Comparison of ENCODE assay signal across 7 cellular contexts in genomic region chr12:88667615-88668014, GRCh38.
DNase-seq lines count a peak whose midpoint lies in the region; ATAC-seq and TF ChIP-seq lines count a peak whose summit lies in the region.
"Not testable (repeated sequence)": the region's sequence is repeated elsewhere in the genome, so short reads cannot be mapped to it uniquely, and the experiment has no call there.

No MANE protein-coding gene starts in this region.

- H4K20me1 ChIP-seq in IMR-90 (ENCODE audit: insufficient read depth, low read length) = not testable (repeated sequence)

- ATAC-seq in IMR-90 (ENCODE audit: low read depth) = peak; percentile 53

- H2BK15ac ChIP-seq in IMR-90 (ENCODE audit: low read depth, low read length); mesenchymal stem cell (ENCODE audit: low read depth, poor library complexity, severe bottlenecking); neuronal stem cell (ENCODE audit: low read length): not testable (repeated sequence)

- intact Hi-C loops in IMR-90 (cut with micrococcal nuclease) = not testable (repeated sequence)

- no CpG with 5 or more reads among the region's 5 CpGs for WGBS in IMR-90 (ENCODE audit: extremely low coverage in 2 of 2, insufficient read length in 1 of 2), 2 experiments
- WGBS in mesenchymal stem cell = 9% methylated on average over 5 of the region's 5 CpGs
- no CpG with 5 or more reads among the region's 5 CpGs for WGBS in neuronal stem cell (ENCODE audit: extremely low coverage in 2 of 2, insufficient read length in 2 of 2, insufficient replicate concordance in 1 of 2), 2 donors

- not testable (repeated sequence) for H3K9me1 ChIP-seq in IMR-90 (ENCODE audit: insufficient read depth, low read length)

- H3K79me1 ChIP-seq in IMR-90 (ENCODE audit: low read depth in 1 of 2, low read length in 2 of 2); mesenchymal stem cell (replicated peaks; ENCODE audit: low read length, poor library complexity, severe bottlenecking); neuronal stem cell (ENCODE audit: low read depth, low read length): not testable (repeated sequence)

- CTCF ChIA-PET in IMR-90 (lab: Yijun Ruan, JAX) = not testable (repeated sequence)

- not testable (repeated sequence) for H3K27me3 ChIP-seq in IMR-90 (ENCODE audit: control insufficient read depth, insufficient read depth, low read length); brain microvascular endothelial cell (replicated peaks); mesenchymal stem cell (ENCODE audit: control insufficient read depth in 1 of 2, insufficient read depth in 1 of 2, low read length in 2 of 2); neuronal stem cell (ENCODE audit: control insufficient read depth in 3 of 3, insufficient read depth in 3 of 3, low read depth in 1 of 3, low read length in 3 of 3)

- not testable (repeated sequence) for H2AK9ac ChIP-seq in IMR-90 (replicated peaks; ENCODE audit: low read depth, low read length, poor library complexity)

- H2BK5ac ChIP-seq in IMR-90 (ENCODE audit: low read depth, low read length, poor library complexity, severe bottlenecking); mesenchymal stem cell (ENCODE audit: low read depth, low read length, poor library complexity, severe bottlenecking); neuronal stem cell (ENCODE audit: low read length): not testable (repeated sequence)

- H3K27ac ChIP-seq in IMR-90 (ENCODE audit: insufficient read depth, low read length); brain microvascular endothelial cell; mesenchymal stem cell (ENCODE audit: low read length, poor library complexity, severe bottlenecking); neuronal stem cell (replicated peaks; ENCODE audit: low read length): not testable (repeated sequence)

- not testable (repeated sequence) for H3K4me1 ChIP-seq in IMR-90 (ENCODE audit: control insufficient read depth, insufficient read depth, low read length); mesenchymal stem cell (ENCODE audit: control insufficient read depth, insufficient read depth, low read depth, low read length); neuronal stem cell (ENCODE audit: control insufficient read depth in 2 of 2, insufficient read depth in 1 of 2, low read depth in 1 of 2, low read length in 2 of 2)

- peak overlapping the region; percentile 49; the same call in 1 of the 2 replicates for H2BK20ac ChIP-seq in IMR-90 (ENCODE audit: low read depth, low read length)

- H3K36me3 ChIP-seq in IMR-90 (ENCODE audit: control insufficient read depth, insufficient read depth, low read length); brain microvascular endothelial cell (replicated peaks); mesenchymal stem cell (ENCODE audit: control insufficient read depth in 1 of 2, insufficient read depth in 2 of 2, low read depth in 1 of 2, low read length in 2 of 2); neuronal stem cell (replicated peaks in 1 of 2; ENCODE audit: control insufficient read depth in 2 of 2, insufficient read depth in 2 of 2, low read length in 2 of 2): not testable (repeated sequence)

- H3K9me3 ChIP-seq in IMR-90 (ENCODE audit: control insufficient read depth, insufficient read depth, low read length); mesenchymal stem cell (ENCODE audit: control insufficient read depth, low read length); neuronal stem cell (replicated peaks in 1 of 2; ENCODE audit: control insufficient read depth in 2 of 2, insufficient read depth in 1 of 2, low read depth in 1 of 2, low read length in 2 of 2): not testable (repeated sequence)

- peak overlapping the region; percentile 56; the same call in 1 of the 2 replicates for H3K23ac ChIP-seq in IMR-90 (ENCODE audit: low read depth, low read length)
- H3K23ac ChIP-seq in mesenchymal stem cell (ENCODE audit: low read length in 2 of 2); neuronal stem cell (ENCODE audit: low read depth, low read length, poor library complexity): not testable (repeated sequence)

- H2AK5ac ChIP-seq in IMR-90 (ENCODE audit: low read depth, low read length); mesenchymal stem cell (ENCODE audit: low read length, severe bottlenecking); neuronal stem cell (ENCODE audit: low read depth, low read length): not testable (repeated sequence)

- in situ Hi-C loops in IMR-90 (cut with MboI; ENCODE audit: low sequenced_read_pairs); brain microvascular endothelial cell (cut with HindIII; ENCODE audit: low pct_ligation_motif_present, low sequenced_read_pairs): not testable (repeated sequence)

- not testable (repeated sequence) for TF ChIP-seq CTCF in IMR-90 (conservative IDR thresholded peaks at IDR 0.05; ENCODE audit: low read depth, low read length); brain microvascular endothelial cell (IDR thresholded peaks at IDR 0.05; ENCODE audit: low read depth, low read length, missing control alignments); fibroblast of villous mesenchyme (IDR thresholded peaks at IDR 0.05; ENCODE audit: insufficient read depth, low read depth, low read length)

- peak; percentile 7 for DNase-seq in Daoy (ENCODE audit: low read depth)
- DNase-seq in IMR-90 = peak; percentile 55
- peak; percentile 8 for DNase-seq in NCI-H82 (lab: John Stamatoyannopoulos, UW)
- DNase-seq in brain microvascular endothelial cell = peak; percentile 3
- DNase-seq in fibroblast of villous mesenchyme (ENCODE audit: low read depth) = peak; percentile 49
- peak; percentile 83 for DNase-seq in mesenchymal stem cell
- not testable (repeated sequence) for DNase-seq in neuronal stem cell (ENCODE audit: low spot score)

- H3K14ac ChIP-seq in IMR-90 (replicated peaks; ENCODE audit: low read depth, low read length) (peak overlapping the region; percentile 76), mesenchymal stem cell (ENCODE audit: low read length in 2 of 2) (peak overlapping the region in 1 of 2 experiments; percentile 48)
- not testable (repeated sequence) for H3K14ac ChIP-seq in neuronal stem cell (ENCODE audit: low read length)

- 0 out of 2 replicates have a peak overlapping the region, but pooled peaks have one; percentile 2 for H4K91ac ChIP-seq in IMR-90 (ENCODE audit: insufficient read depth, low read depth, low read length)
- not testable (repeated sequence) for H4K91ac ChIP-seq in mesenchymal stem cell (ENCODE audit: low read length); neuronal stem cell (ENCODE audit: low read depth, low read length, poor library complexity)

- H2AFZ ChIP-seq in IMR-90 (replicated peaks; ENCODE audit: low read length, poor library complexity) = peak overlapping the region; percentile 61
- peak overlapping the region; percentile 46 for H2AFZ ChIP-seq in mesenchymal stem cell (ENCODE audit: low read depth, low read length)
- H2AFZ ChIP-seq in neuronal stem cell (ENCODE audit: low read length) = peak overlapping the region; percentile 45

- H3K4ac ChIP-seq in IMR-90 (ENCODE audit: low read depth, low read length) (peak overlapping the region; percentile 81; the same call in 1 of the 2 replicates), mesenchymal stem cell (ENCODE audit: low read depth in 1 of 2, low read length in 2 of 2) (peak overlapping the region; percentile 24 to 75)
- not testable (repeated sequence) for H3K4ac ChIP-seq in neuronal stem cell (ENCODE audit: low read length)

- not testable (repeated sequence) for H3K4me3 ChIP-seq in IMR-90 (ENCODE audit: insufficient read depth, low read depth, low read length); brain microvascular endothelial cell (ENCODE audit: low read depth, low read length); mesenchymal stem cell (ENCODE audit: insufficient read depth in 1 of 2, low read depth in 1 of 2, low read length in 2 of 2); neuronal stem cell (ENCODE audit: low read length in 2 of 2)
- H3K4me3 ChIP-seq in fibroblast of villous mesenchyme (ENCODE audit: low read depth, low read length) = peak overlapping the region; percentile 21

- H2BK120ac ChIP-seq in IMR-90 (ENCODE audit: low read depth, low read length) = peak overlapping the region; percentile 78; the same call in 1 of the 2 replicates
- peak overlapping the region; percentile 44 for H2BK120ac ChIP-seq in mesenchymal stem cell (ENCODE audit: low read depth, low read length)
- not testable (repeated sequence) for H2BK120ac ChIP-seq in neuronal stem cell (ENCODE audit: low read depth, low read length)

- H4K8ac ChIP-seq in IMR-90 (ENCODE audit: low read depth in 2 of 2, low read length in 2 of 2) (peak overlapping the region in 1 of 2 experiments; percentile 54; a peak in 1 of 4 replicates), mesenchymal stem cell (ENCODE audit: low read length) (peak overlapping the region; percentile 77)
- not testable (repeated sequence) for H4K8ac ChIP-seq in neuronal stem cell (ENCODE audit: low read depth, low read length)

- H4K5ac ChIP-seq in IMR-90 (ENCODE audit: low read depth, low read length) = peak overlapping the region; percentile 44

- TF ChIP-seq POLR2A in IMR-90 (IDR thresholded peaks at IDR 0.05; ENCODE audit: low read depth, low read length) = not testable (repeated sequence)

- dilution Hi-C loops in IMR-90 (cut with HindIII; ENCODE audit: low sequenced_read_pairs, unreplicated experiment) = not testable (repeated sequence)

- TF ChIP-seq RAD21 in IMR-90 (IDR thresholded peaks at IDR 0.05; ENCODE audit: low read length) = not testable (repeated sequence)

- H2BK12ac ChIP-seq in mesenchymal stem cell (ENCODE audit: low read length in 2 of 2) = peak overlapping the region; percentile 7 to 88
- H2BK12ac ChIP-seq in neuronal stem cell (ENCODE audit: low read length) = not testable (repeated sequence)

- not testable (repeated sequence) for BruUV-seq in IMR-90 (replicated peaks; lab: Mats Ljungman, UMichigan)

- H3K56ac ChIP-seq in IMR-90 (ENCODE audit: extremely low read depth, insufficient read depth, low read length) = not testable (repeated sequence)

- not testable (repeated sequence) for H3K9ac ChIP-seq in IMR-90 (ENCODE audit: low read depth, low read length); mesenchymal stem cell (ENCODE audit: low read length); neuronal stem cell (ENCODE audit: low read depth, low read length, poor library complexity)

- POLR2A ChIA-PET in IMR-90 (lab: Charles Lee; ENCODE audit: unreplicated experiment) = not testable (repeated sequence)

- H3K18ac ChIP-seq in IMR-90 (ENCODE audit: low read depth, low read length) (peak overlapping the region; percentile 38; the same call in 1 of the 2 replicates), mesenchymal stem cell (ENCODE audit: low read depth in 1 of 2, low read length in 2 of 2) (peak overlapping the region; percentile 55 to 70)
- H3K18ac ChIP-seq in neuronal stem cell (ENCODE audit: low read length) = not testable (repeated sequence)

- peak overlapping the region; percentile 1; the same call in 1 of the 2 replicates for H3K4me2 ChIP-seq in IMR-90 (ENCODE audit: low read depth, low read length)
- not testable (repeated sequence) for H3K4me2 ChIP-seq in mesenchymal stem cell (ENCODE audit: low read length, poor library complexity, severe bottlenecking); neuronal stem cell (ENCODE audit: insufficient read depth, low read length, poor library complexity, severe bottlenecking)
